2 cellular contexts compared by ENCODE assay signal in the genomic region with DNA sequence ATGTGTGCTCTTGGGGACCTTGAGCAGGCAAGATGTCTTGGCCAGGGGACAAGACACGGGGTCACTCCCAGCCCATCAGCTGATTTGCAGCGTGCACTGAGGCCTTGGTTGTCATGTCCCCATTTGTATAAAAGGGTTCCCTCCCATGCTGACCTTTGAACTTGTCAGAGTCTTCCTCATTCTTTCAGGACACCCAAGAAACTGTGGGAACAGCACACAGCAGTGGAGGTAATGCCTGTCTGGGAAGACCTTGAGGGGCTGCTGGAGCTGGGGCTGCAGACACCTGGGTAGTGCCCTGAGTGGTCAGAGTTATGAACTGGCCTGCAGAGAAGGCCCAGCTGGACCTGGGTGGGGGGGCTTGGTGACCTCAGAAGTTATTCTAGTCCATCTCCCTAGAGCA.
TF ChIP-seq lines count a peak whose summit lies in the region.

No MANE protein-coding gene starts in this region.

TF ChIP-seq in K562, 482 proteins besides CTCF, POLR2A, EP300 and RAD21:
- TF ChIP-seq FOXO4 (CRISPR knock-in tag; IDR thresholded peaks at IDR 0.05) (no peak), NR2C1 (IDR thresholded peaks at IDR 0.05) (peak; percentile 57), NR2C1 (tag; IDR thresholded peaks at IDR 0.05) (peak; percentile 56), NR2C2 (CRISPR knock-in tag; IDR thresholded peaks at IDR 0.05) (no peak), NR2C2 (tag; IDR thresholded peaks at IDR 0.05) (peak; percentile 48; the same call in 1 of the 2 replicates)
- TF ChIP-seq, protein P1, sequence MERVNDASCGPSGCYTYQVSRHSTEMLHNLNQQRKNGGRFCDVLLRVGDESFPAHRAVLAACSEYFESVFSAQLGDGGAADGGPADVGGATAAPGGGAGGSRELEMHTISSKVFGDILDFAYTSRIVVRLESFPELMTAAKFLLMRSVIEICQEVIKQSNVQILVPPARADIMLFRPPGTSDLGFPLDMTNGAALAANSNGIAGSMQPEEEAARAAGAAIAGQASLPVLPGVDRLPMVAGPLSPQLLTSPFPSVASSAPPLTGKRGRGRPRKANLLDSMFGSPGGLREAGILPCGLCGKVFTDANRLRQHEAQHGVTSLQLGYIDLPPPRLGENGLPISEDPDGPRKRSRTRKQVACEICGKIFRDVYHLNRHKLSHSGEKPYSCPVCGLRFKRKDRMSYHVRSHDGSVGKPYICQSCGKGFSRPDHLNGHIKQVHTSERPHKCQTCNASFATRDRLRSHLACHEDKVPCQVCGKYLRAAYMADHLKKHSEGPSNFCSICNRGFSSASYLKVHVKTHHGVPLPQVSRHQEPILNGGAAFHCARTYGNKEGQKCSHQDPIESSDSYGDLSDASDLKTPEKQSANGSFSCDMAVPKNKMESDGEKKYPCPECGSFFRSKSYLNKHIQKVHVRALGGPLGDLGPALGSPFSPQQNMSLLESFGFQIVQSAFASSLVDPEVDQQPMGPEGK (CRISPR knock-in tag; IDR thresholded peaks at IDR 0.05; ENCODE audit: borderline replicate concordance) = no peak

TF ChIP-seq in H1, 55 proteins besides CTCF, POLR2A, EP300 and RAD21:
- TF ChIP-seq SP1 (IDR thresholded peaks at IDR 0.05; ENCODE audit: low read depth, low read length) (no peak), KDM1A (IDR thresholded peaks at IDR 0.05; ENCODE audit: borderline replicate concordance, low read length) (no peak), KDM5A (IDR thresholded peaks at IDR 0.05; ENCODE audit: low read length) (no peak), RBBP5 (IDR thresholded peaks at IDR 0.05; ENCODE audit: borderline replicate concordance, low read depth, low read length) (no peak), CREB1 (IDR thresholded peaks at IDR 0.05) (no peak), YY1 (IDR thresholded peaks at IDR 0.05; ENCODE audit: low read depth, low read length) (no peak), RFX5 (IDR thresholded peaks at IDR 0.05; ENCODE audit: borderline replicate concordance, low read depth, low read length) (no peak), MAX (IDR thresholded peaks at IDR 0.05) (no peak), NANOG (IDR thresholded peaks at IDR 0.05; ENCODE audit: insufficient read depth, low read depth, low read length, poor library complexity, severe bottlenecking) (no peak), SAP30 (IDR thresholded peaks at IDR 0.05; ENCODE audit: insufficient read depth, insufficient replicate concordance, low read length) (no peak), CHD1 (IDR thresholded peaks at IDR 0.05; ENCODE audit: low read depth, low read length) (no peak)
TF ChIP-seq in H1: peak in this region for 0.
